In genomic region chr17:78667091-78667490, GRCh38 we compare ENCODE assay signal across 18 cellular contexts.
DNase-seq lines count a peak whose midpoint lies in the region; ATAC-seq and TF ChIP-seq lines count a peak whose summit lies in the region.
"Had no signal": no experiment of that assay in that cellular context is flagged by ENCODE, and none has a peak within 500 bp of the region (broad histone marks: within the 10 kb centered on the region; RNA-seq: fewer than 3 reads in every experiment).

No MANE protein-coding gene starts in this region.

- H3K27me3 Mint-ChIP-seq in brain, result no peaks in the 10 kb centered on the region

- peak; percentile 56 for DNase-seq in activated effector memory CD4-positive, alpha-beta T cell treated with anti-CD3 and anti-CD28 coated beads, Interleukin-2, amount 50 U/mL, for 16 hours
- no peak for DNase-seq in activated effector memory CD4-positive, alpha-beta T cell treated with Interleukin-2 at 50 U/mL for 16 hours
- peak; percentile 45 for DNase-seq in sciatic nerve (ENCODE audit: low spot score)
- DNase-seq in trophoblast cell, result no peak
- DNase-seq in NCI-H69 (lab: John Stamatoyannopoulos, UW), result no peak
- DNase-seq: foreskin fibroblast; left colon; NCI-H2081; NCI-H526; stimulated activated CD4-positive, alpha-beta T cell treated with anti-CD3 and anti-CD28 coated beads, Interleukin-12 subunit alpha, Interleukin-12 subunit beta, amount 100 ng/mL, for 4 hours; stimulated activated naive CD4-positive, alpha-beta T cell treated with Interleukin-2 at 50 U/mL for 16 hours had no signal

- H2BK120ac ChIP-seq in trophoblast cell (ENCODE audit: insufficient read depth, low read length, poor library complexity), result no peak overlapping the region

- no peak overlapping the region for H2BK12ac ChIP-seq in trophoblast cell (ENCODE audit: low read length)

- H2AFZ ChIP-seq in trophoblast cell (ENCODE audit: insufficient read depth, low read length, poor library complexity), result no peak overlapping the region
- H2AFZ ChIP-seq: PC-9 had no signal

- H3K18ac ChIP-seq in trophoblast cell (ENCODE audit: low read length), result no peak overlapping the region

- no CpG with 5 or more reads among the region's 10 CpGs for WGBS in trophoblast cell (ENCODE audit: extremely low coverage, insufficient coverage, insufficient read length)

- intact Hi-C loops in sciatic nerve (cut with DNase I), result no loop called here

- no peak overlapping the region for H2AK5ac ChIP-seq in trophoblast cell (ENCODE audit: low read length)

- H2BK5ac ChIP-seq in trophoblast cell (ENCODE audit: low read depth, low read length, poor library complexity), result no peak overlapping the region

- H3K9me3 Mint-ChIP-seq in brain, result no peaks in the 10 kb centered on the region

- no peak overlapping the region for H3K23ac ChIP-seq in trophoblast cell (ENCODE audit: low read length)

- no peak overlapping the region for H3K9ac ChIP-seq in trophoblast cell (ENCODE audit: low read length)

- H4K12ac ChIP-seq in trophoblast cell (ENCODE audit: low read depth, low read length), result no peak overlapping the region

- H3K9me3 ChIP-seq in KOPT-K1 (ENCODE audit: insufficient read depth, low read length, poor library complexity, severe bottlenecking), result no peaks in the 10 kb centered on the region
- peaks cover 2% of the 10 kb centered on the region for H3K9me3 ChIP-seq in trophoblast cell (ENCODE audit: insufficient read depth, low read depth, low read length)
- H3K9me3 ChIP-seq: prostate gland had no signal

- no peak overlapping the region for H4K91ac ChIP-seq in trophoblast cell (ENCODE audit: low read depth, low read length)

- no peak overlapping the region for H3K4me3 ChIP-seq in trophoblast cell (ENCODE audit: low read depth, low read length)
- H3K4me3 ChIP-seq: GM12878, PC-9, prostate gland had no signal

- no peaks in the 10 kb centered on the region for H3K27me3 ChIP-seq in trophoblast cell (ENCODE audit: insufficient read depth, low read length)

- no peak overlapping the region for H3K4me3 Mint-ChIP-seq in brain

- H3K27ac Mint-ChIP-seq in brain, result peak overlapping the region in 3 of 5 experiments; percentile 31 to 87 (median 74)

- ATAC-seq in sciatic nerve, result no peak
- no peak for ATAC-seq in GM19455 (IDR thresholded peaks at IDR 0.05; ENCODE audit: unreplicated experiment)
- ATAC-seq: GM12878, left colon, SK-N-SH treated with all-trans-retinoic acid at 6 μM for 48 hours had no signal

- no peak overlapping the region for H3K4ac ChIP-seq in trophoblast cell (ENCODE audit: low read depth, low read length)

- H3K27ac ChIP-seq in KOPT-K1 (ENCODE audit: low read depth, low read length, poor library complexity, severe bottlenecking) (peak overlapping the region; percentile 72), trophoblast cell (ENCODE audit: low read depth, low read length) (no peak overlapping the region)
- H3K27ac ChIP-seq: PC-9, prostate gland had no signal

- TF ChIP-seq CTCF in brain (conservative IDR thresholded peaks at IDR 0.05), result no peak

- H3K79me1 ChIP-seq in trophoblast cell (ENCODE audit: low read length), result peaks cover 10% of the 10 kb centered on the region

- peaks cover 44% of the 10 kb centered on the region for H3K4me1 Mint-ChIP-seq in brain

- H3K36me3 ChIP-seq in KOPT-K1 (ENCODE audit: insufficient read depth, low read length), result peaks cover 17% of the 10 kb centered on the region; the same call in 1 of the 2 replicates
- peaks cover 0 to 4% of the 10 kb centered on the region in 2 experiments for H3K36me3 ChIP-seq in trophoblast cell (ENCODE audit: control insufficient read depth in 1 of 2, insufficient read depth in 2 of 2, low read length in 2 of 2)
- H3K36me3 ChIP-seq: prostate gland had no signal

- H3K79me2 ChIP-seq in trophoblast cell (ENCODE audit: control insufficient read depth, insufficient read depth, low read length, poor library complexity), result no peaks in the 10 kb centered on the region

- no peak overlapping the region for H4K8ac ChIP-seq in trophoblast cell (ENCODE audit: low read depth, low read length)

- H3K14ac ChIP-seq in trophoblast cell (ENCODE audit: low read length), result no peak overlapping the region

- H3K36me3 Mint-ChIP-seq in brain, result no peaks in the 10 kb centered on the region

- no peak overlapping the region for H3K4me2 ChIP-seq in trophoblast cell (ENCODE audit: low read length)
- H3K4me2 ChIP-seq: PC-9 had no signal

- peaks cover 8 to 9% of the 10 kb centered on the region in 2 experiments for H3K4me1 ChIP-seq in trophoblast cell (ENCODE audit: control insufficient read depth in 1 of 2, insufficient read depth in 2 of 2, low read length in 2 of 2)

Comparison
In these comparisons a context has a peak if more than half of its experiments do, and no peak if none do; other contexts are left out.
1. DNase-seq: peak in activated effector memory CD4-positive, alpha-beta T cell treated with anti-CD3 and anti-CD28 coated beads, Interleukin-2, amount 50 U/mL, for 16 hours (single experiment) and sciatic nerve (single experiment); none in activated effector memory CD4-positive, alpha-beta T cell treated with Interleukin-2 at 50 U/mL for 16 hours (single experiment), trophoblast cell (0 of 2) and NCI-H69 (single experiment).